In genomic region chr3:128152419-128153155, GRCh38 we compare ENCODE assay signal across 7 cellular contexts. TPM values are rescaled to one million over a fixed set of nuclear protein-coding genes. Genes with fewer than 3 reads are reported as not detected.
DNase-seq lines count a peak whose midpoint lies in the region; ATAC-seq and TF ChIP-seq lines count a peak whose summit lies in the region.

No MANE protein-coding gene starts in this region.

- DNase-seq in HL-60 (ENCODE audit: low read depth in 1 of 2, low spot score in 1 of 2) (peak; percentile 72 to 79), substantia nigra (lab: John Stamatoyannopoulos, UW) (no peak), OCI-M1 (lab: John Stamatoyannopoulos, UW) (no peak), Kasumi-1 (lab: John Stamatoyannopoulos, UW) (no peak)
- DNase-seq in activated naive CD8-positive, alpha-beta T cell treated with anti-CD3 and anti-CD28 coated beads for 36 hours: no peak

- TF ChIP-seq CTCF in HL-60 (IDR thresholded peaks at IDR 0.05; ENCODE audit: insufficient read depth, low read length): no peak

- no peaks in the 10 kb centered on the region for H3K9me3 ChIP-seq in iPS-20b (ENCODE audit: insufficient read depth, low read depth, low read length)

- H3K4me3 Mint-ChIP-seq in activated naive CD8-positive, alpha-beta T cell treated with anti-CD3 and anti-CD28 coated beads for 36 hours: peak overlapping the region; percentile 86

- peak overlapping the region; percentile 49; the same call in 1 of the 2 replicates for H3K9ac ChIP-seq in iPS-20b (ENCODE audit: low read depth, low read length)

- H3K27ac ChIP-seq in HL-60 (replicated peaks) (peak overlapping the region; percentile 81), iPS-20b (ENCODE audit: low read length) (no peak overlapping the region), substantia nigra (ENCODE audit: low read depth, low read length, poor library complexity, severe bottlenecking) (peak overlapping the region; percentile 51)

- peak overlapping the region; percentile 95 for H3K27ac Mint-ChIP-seq in activated naive CD8-positive, alpha-beta T cell treated with anti-CD3 and anti-CD28 coated beads for 36 hours

- no peaks in the 10 kb centered on the region for H3K27me3 Mint-ChIP-seq in activated naive CD8-positive, alpha-beta T cell treated with anti-CD3 and anti-CD28 coated beads for 36 hours

- peaks cover 20% of the 10 kb centered on the region for H3K4me1 Mint-ChIP-seq in activated naive CD8-positive, alpha-beta T cell treated with anti-CD3 and anti-CD28 coated beads for 36 hours

- H3K36me3 ChIP-seq in iPS-20b (ENCODE audit: insufficient read depth, low read depth, low read length): no peaks in the 10 kb centered on the region

- peaks cover 22% of the 10 kb centered on the region for H3K36me3 Mint-ChIP-seq in activated naive CD8-positive, alpha-beta T cell treated with anti-CD3 and anti-CD28 coated beads for 36 hours

- H3K4me3 ChIP-seq in HL-60 (replicated peaks; ENCODE audit: insufficient read depth, low read length): peak overlapping the region; percentile 92
- peak overlapping the region; percentile 69 for H3K4me3 ChIP-seq in iPS-20b (ENCODE audit: low read length)

- peak; percentile 38 for ATAC-seq in GM18909 (IDR thresholded peaks at IDR 0.05; ENCODE audit: poor library complexity, unreplicated experiment)

- H3K9me3 Mint-ChIP-seq in activated naive CD8-positive, alpha-beta T cell treated with anti-CD3 and anti-CD28 coated beads for 36 hours: peaks cover 3% of the 10 kb centered on the region

- H3K4me1 ChIP-seq in iPS-20b (ENCODE audit: insufficient read depth, low read length): 0 out of 2 replicates have a peak, but pooled peaks cover 3% of the 10 kb centered on the region

- H3K27me3 ChIP-seq in HL-60 (ENCODE audit: insufficient read depth, poor library complexity, severe bottlenecking) (no peaks in the 10 kb centered on the region), iPS-20b (ENCODE audit: insufficient read depth, low read length) (peaks cover 24% of the 10 kb centered on the region)

RNA-seq across cellular contexts. Expression of gene EEFSEC, which starts 0.7 kb away (rescaled TPM):
- total RNA-seq in activated naive CD8-positive, alpha-beta T cell treated with anti-CD3 and anti-CD28 coated beads for 36 hours: 10 to 100 TPM; 22.4 to 23.9 TPM

RNA-seq across cellular contexts. Expression of gene RUVBL1, which starts 29.0 kb away (rescaled TPM):
- total RNA-seq in activated naive CD8-positive, alpha-beta T cell treated with anti-CD3 and anti-CD28 coated beads for 36 hours: 100 to 1,000 TPM; 120 to 122 TPM

Comparison
In these comparisons a context has a peak if more than half of its experiments do, and no peak if none do; other contexts are left out.
1. DNase-seq: peak in HL-60 (2 of 2); none in activated naive CD8-positive, alpha-beta T cell treated with anti-CD3 and anti-CD28 coated beads for 36 hours (single experiment), substantia nigra (0 of 49), OCI-M1 (single experiment) and Kasumi-1 (0 of 2).